ENCODE assay signal across 1 cellular context in the genomic region with DNA sequence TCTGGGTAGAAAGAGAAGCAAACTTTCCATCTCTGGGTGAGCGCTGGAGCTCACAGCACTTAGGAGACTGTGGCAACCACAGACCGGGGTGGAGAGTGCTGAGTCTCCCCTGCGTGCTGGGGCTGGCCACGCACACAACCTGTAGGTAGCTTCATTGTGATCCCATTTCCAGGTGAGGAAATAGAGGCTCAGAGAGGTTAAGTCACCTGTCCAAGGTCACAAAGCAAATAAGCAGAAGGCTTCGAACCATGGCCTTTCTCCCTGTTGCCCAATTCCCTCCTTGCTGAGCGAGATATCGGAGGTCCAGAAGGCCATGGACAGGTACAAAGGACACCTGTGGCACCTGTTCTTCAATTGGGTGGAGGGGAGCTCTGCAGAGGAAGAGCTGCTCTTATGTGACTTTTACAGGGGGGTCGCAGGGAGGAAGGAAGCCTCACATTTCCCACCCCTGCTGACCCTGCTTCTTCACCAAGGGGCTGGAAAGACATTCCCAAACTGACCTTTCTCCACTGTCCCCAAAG.
TF ChIP-seq lines count a peak whose summit lies in the region.

No MANE protein-coding gene starts in this region.

TF ChIP-seq in HepG2, 621 proteins besides CTCF, POLR2A, EP300 and RAD21:
- TF ChIP-seq ZMYM3 (CRISPR knock-in tag; IDR thresholded peaks at IDR 0.05) (peak; percentile 44; the same call in 1 of the 2 replicates), ZNF629 (CRISPR knock-in tag; conservative IDR thresholded peaks at IDR 0.05) (peak; percentile 46), ZFP36L1 (CRISPR knock-in tag; IDR thresholded peaks at IDR 0.05) (no peak), ZNF768 (CRISPR knock-in tag; IDR thresholded peaks at IDR 0.05) (peak; percentile 92), HOXA5 (CRISPR knock-in tag; IDR thresholded peaks at IDR 0.05) (no peak), HOXA3 (CRISPR knock-in tag; IDR thresholded peaks at IDR 0.05) (no peak)
